Comparison of ENCODE assay signal across 20 cellular contexts in genomic region chr9:95229230-95229933, GRCh38.
"Had no signal": no experiment of that assay in that cellular context is flagged by ENCODE, and none has a peak within 500 bp of the region (broad histone marks: within the 10 kb centered on the region; RNA-seq: fewer than 3 reads in every experiment).

No MANE protein-coding gene starts in this region.

- H3K36me3 ChIP-seq: neutrophil, pancreas, upper lobe of right lung had no signal

- H3K9me3 ChIP-seq: neutrophil, pancreas, testis, upper lobe of right lung had no signal

- DNase-seq: activated CD4-positive, alpha-beta T cell treated with anti-CD3 and anti-CD28 coated beads, Interleukin-2, amount 50 U/mL, for 1 hour; activated CD4-positive, CD25-positive, alpha-beta regulatory T cell treated with anti-CD3 and anti-CD28 coated beads, Interleukin-2, amount 50 U/mL, for 72 hours; activated CD8-positive, alpha-beta memory T cell treated with anti-CD3 and anti-CD28 coated beads, Interleukin-2, amount 50 U/mL, for 4 hours; activated naive CD4-positive, alpha-beta T cell treated with anti-CD3 and anti-CD28 coated beads for 36 hours; activated T-cell treated with anti-CD3 and anti-CD28 coated beads, Interleukin-2, amount 50 U/mL, for 4 hours; anterior cingulate cortex; caudate nucleus; dorsolateral prefrontal cortex; foreskin fibroblast; kidney; mesenchymal stem cell; naive thymus-derived CD4-positive, alpha-beta T cell; pancreas; spleen; stimulated activated CD4-positive, alpha-beta T cell treated with anti-CD3 and anti-CD28 coated beads, Interleukin-4, amount 100 ng/mL, for 4 hours; T1000; testis; upper lobe of right lung had no signal

- ATAC-seq: activated T-cell treated with anti-CD3 and anti-CD28 coated beads, Interleukin-2, amount 50 U/mL, for 4 hours; naive thymus-derived CD4-positive, alpha-beta T cell; pancreas; stimulated activated memory B cell treated with anti-CD40 and anti-IgM and Interleukin-4, amounts not matched to agents 10 μg/mL and 1 μg/mL and 100 μg/mL, for 72 hours; upper lobe of right lung had no signal

- H3K4me3 ChIP-seq: dorsolateral prefrontal cortex, pancreas, spleen, testis, upper lobe of right lung had no signal

- H3K4me1 ChIP-seq: spleen, upper lobe of right lung had no signal
